9 cellular contexts compared by ENCODE assay signal in the genomic region with DNA sequence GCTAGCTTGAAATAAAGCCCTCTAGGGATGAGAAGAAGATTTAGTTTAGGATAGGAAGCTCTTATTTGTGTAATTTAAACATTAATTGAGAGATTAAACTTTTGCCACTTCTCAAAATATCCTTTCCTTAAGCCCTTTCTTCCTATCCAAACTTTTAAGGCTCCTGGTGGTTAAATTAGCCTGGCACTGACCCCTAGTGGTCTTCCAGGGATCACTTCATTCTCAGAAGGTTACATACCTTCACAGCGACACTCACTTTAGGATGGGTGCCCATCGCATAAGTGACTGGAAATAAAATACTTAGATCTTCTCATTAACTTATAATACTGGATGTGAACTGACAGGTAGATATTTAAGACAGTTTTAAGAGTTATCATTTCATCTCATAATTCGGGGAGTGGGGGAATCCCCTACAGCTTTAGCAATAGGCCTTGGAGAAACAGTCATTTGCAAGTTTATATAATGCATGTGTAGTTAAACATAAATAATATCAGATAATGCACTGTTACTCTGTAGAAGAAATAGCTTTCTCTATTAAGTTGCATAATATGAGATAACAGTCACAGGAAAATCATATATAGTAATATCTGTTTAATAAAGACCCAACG. TPM values are rescaled to one million over a fixed set of nuclear protein-coding genes. Genes with fewer than 3 reads are reported as not detected.
DNase-seq lines count a peak whose midpoint lies in the region; ATAC-seq and TF ChIP-seq lines count a peak whose summit lies in the region.
"Had no signal": no experiment of that assay in that cellular context is flagged by ENCODE, and none has a peak within 500 bp of the region (broad histone marks: within the 10 kb centered on the region; RNA-seq: fewer than 3 reads in every experiment).

No MANE protein-coding gene starts in this region.

- peaks cover 0 to 74% of the 10 kb centered on the region in 2 donors for H3K27me3 ChIP-seq in tibial nerve

- TF ChIP-seq EP300 in tibial nerve (IDR thresholded peaks at IDR 0.05), result no peak

- TF ChIP-seq CTCF in GM12865 (IDR thresholded peaks at IDR 0.05; ENCODE audit: insufficient read depth, low read depth, low read length, missing control alignments) (peak; percentile 65), WI38 (IDR thresholded peaks at IDR 0.05; ENCODE audit: low read depth, low read length) (peak; percentile 63), tibial nerve (IDR thresholded peaks at IDR 0.05) (peak; percentile 46 to 72 (median 51))

- no peaks in the 10 kb centered on the region for H3K36me3 ChIP-seq in tibial nerve

- H3K4me3 ChIP-seq in GM12865 (ENCODE audit: low read depth, low read length), result no peak overlapping the region
- H3K4me3 ChIP-seq in WI38 (ENCODE audit: low read depth, low read length), result no peak overlapping the region
- no peak overlapping the region for H3K4me3 ChIP-seq in tibial nerve

- peak; percentile 68 for ATAC-seq in HG02870 (IDR thresholded peaks at IDR 0.05; ENCODE audit: unreplicated experiment)

- no peak for TF ChIP-seq POLR2A in tibial nerve (IDR thresholded peaks at IDR 0.05)

- no peak overlapping the region for H3K27ac ChIP-seq in tibial nerve

- WGBS in tibial nerve, 2 donors, result 6 to 57% methylated on average over 2 to 4 of the region's 4 CpGs

- DNase-seq in AG08395 (ENCODE audit: low spot score) (peak; percentile 39), GM12865 (ENCODE audit: low read depth) (peak; percentile 56), NCI-H2081 (lab: John Stamatoyannopoulos, UW) (peak; percentile 31 to 59), iPS-NIHi11 (ENCODE audit: low spot score) (peak; percentile 50), tibial nerve (ENCODE audit: low spot score in 2 of 2) (peak in 1 of 2 donors; percentile 53), mucosa of gallbladder (ENCODE audit: low spot score) (no peak)

- no peaks in the 10 kb centered on the region for H3K9me3 ChIP-seq in tibial nerve

- H3K4me1 ChIP-seq in tibial nerve, result peaks cover 0 to 19% (median under 1%) of the 10 kb centered on the region in 4 donors

RNA-seq across cellular contexts. Expression of a gene that starts 7.4 kb away (rescaled TPM):
- total RNA-seq in tibial nerve, result 1 to 10 TPM in 1 of 4 donors, not detected in 3; 1.6 TPM
- 0.32 TPM for total RNA-seq in mucosa of gallbladder
- total RNA-seq: mononuclear cell had no signal

RNA-seq across cellular contexts. Expression of a gene that starts 22.2 kb away (rescaled TPM):
- total RNA-seq in tibial nerve (not detected), mucosa of gallbladder (6.4 TPM)
- total RNA-seq: mononuclear cell had no signal
